1 cellular context compared by ENCODE assay signal in genomic region chr2:130355578-130356431, GRCh38.
A peak's percentile ranks its signal among the peaks of the same experiment; 100 is the strongest.
TF ChIP-seq lines count a peak whose summit lies in the region.

Gene PTPN18, plus strand, starts transcription at chr2:130356056. Its CDS starts 52 bp downstream, at chr2:130356108.

TF ChIP-seq in HepG2, 621 proteins besides CTCF, POLR2A, EP300 and RAD21 (continued from another document):
- TF ChIP-seq CSRNP1 (CRISPR knock-in tag; IDR thresholded peaks at IDR 0.05) (no peak), ZNF569 (CRISPR knock-in tag; IDR thresholded peaks at IDR 0.05; ENCODE audit: borderline replicate concordance) (0 out of 2 replicates have a peak, but pooled peaks have one; percentile 49), ONECUT2 (CRISPR knock-in tag; IDR thresholded peaks at IDR 0.05) (no peak), HBP1 (CRISPR knock-in tag; IDR thresholded peaks at IDR 0.05; ENCODE audit: low read depth) (peak; percentile 71; the same call in 1 of the 2 replicates), ZBTB43 (CRISPR knock-in tag; conservative IDR thresholded peaks at IDR 0.05) (peak; percentile 67; the same call in 1 of the 2 replicates), PRDM15 (CRISPR knock-in tag; IDR thresholded peaks at IDR 0.05) (peak; percentile 55; the same call in 1 of the 2 replicates), SNAPC2 (CRISPR knock-in tag; IDR thresholded peaks at IDR 0.05) (no peak), ZNF768 (CRISPR knock-in tag; IDR thresholded peaks at IDR 0.05) (peak; percentile 22; the same call in 1 of the 2 replicates), TOE1 (CRISPR knock-in tag; IDR thresholded peaks at IDR 0.05) (peak; percentile 79), HCFC1 (IDR thresholded peaks at IDR 0.05; ENCODE audit: low read depth, low read length) (0 out of 2 replicates have a peak, but pooled peaks have one; percentile 21), LCORL (IDR thresholded peaks at IDR 0.05) (no peak), LCORL (CRISPR knock-in tag; IDR thresholded peaks at IDR 0.05) (peak; percentile 93), MXI1 (IDR thresholded peaks at IDR 0.05; ENCODE audit: borderline replicate concordance, low read depth, low read length) (peak; percentile 88; the same call in 1 of the 3 replicates), ZFX (CRISPR knock-in tag; IDR thresholded peaks at IDR 0.05; ENCODE audit: low read depth) (peak; percentile 93), FOXA1 (IDR thresholded peaks at IDR 0.05) (no peak), FOXA1 (CRISPR knock-in tag; IDR thresholded peaks at IDR 0.05) (no peak), NONO (IDR thresholded peaks at IDR 0.05) (no peak), NONO (CRISPR knock-in tag; conservative IDR thresholded peaks at IDR 0.05) (peak; percentile 81), FOXP1 (IDR thresholded peaks at IDR 0.05) (no peak), FOXP1 (CRISPR knock-in tag; IDR thresholded peaks at IDR 0.05) (no peak), SRSF1 (optimal IDR thresholded peaks at IDR 0.05; ENCODE audit: low read depth, low read length) (peak; percentile 79), ZKSCAN1 (IDR thresholded peaks at IDR 0.05; ENCODE audit: low read length) (no peak), NCOA5 (CRISPR knock-in tag; IDR thresholded peaks at IDR 0.05) (no peak), ZNF747 (CRISPR knock-in tag; IDR thresholded peaks at IDR 0.05; ENCODE audit: borderline replicate concordance) (0 out of 2 replicates have a peak, but pooled peaks have one; percentile 72), NCOA1 (CRISPR knock-in tag; IDR thresholded peaks at IDR 0.05) (no peak; the same call in 1 of the 2 replicates), EZH2 (conservative IDR thresholded peaks at IDR 0.05; ENCODE audit: low read depth, low read length) (no peak), ZNF710 (CRISPR knock-in tag; IDR thresholded peaks at IDR 0.05; ENCODE audit: borderline replicate concordance) (no peak; the same call in none of the 2 replicates), ZNF414 (CRISPR knock-in tag; IDR thresholded peaks at IDR 0.05) (0 out of 2 replicates have a peak, but pooled peaks have one; percentile 9), MYPOP (CRISPR knock-in tag; IDR thresholded peaks at IDR 0.05) (peak; percentile 66; the same call in 1 of the 2 replicates), IKZF4 (CRISPR knock-in tag; IDR thresholded peaks at IDR 0.05; ENCODE audit: borderline replicate concordance, low read depth, not compliant biosample characterization) (peak; percentile 92), PAX8 (CRISPR knock-in tag; IDR thresholded peaks at IDR 0.05; ENCODE audit: borderline replicate concordance) (no peak), ZNF784 (CRISPR knock-in tag; IDR thresholded peaks at IDR 0.05; ENCODE audit: borderline replicate concordance) (peak; percentile 87), SRY (CRISPR knock-in tag; IDR thresholded peaks at IDR 0.05) (peak; percentile 96), KLF13 (CRISPR knock-in tag; IDR thresholded peaks at IDR 0.05) (peak; percentile 39; the same call in 1 of the 2 replicates), ETV5 (CRISPR knock-in tag; IDR thresholded peaks at IDR 0.05; ENCODE audit: borderline replicate concordance) (peak; percentile 41; the same call in 1 of the 2 replicates), MED1 (CRISPR knock-in tag; IDR thresholded peaks at IDR 0.05) (peak; percentile 53), REXO4 (CRISPR knock-in tag; IDR thresholded peaks at IDR 0.05; ENCODE audit: borderline replicate concordance) (0 out of 2 replicates have a peak, but pooled peaks have one; percentile 69), TBX2 (CRISPR knock-in tag; IDR thresholded peaks at IDR 0.05; ENCODE audit: borderline replicate concordance) (peak; percentile 45), TEF (CRISPR knock-in tag; IDR thresholded peaks at IDR 0.05) (0 out of 2 replicates have a peak, but pooled peaks have one; percentile 65), ZNF772 (CRISPR knock-in tag; IDR thresholded peaks at IDR 0.05) (peak; percentile 80), ZNF766 (CRISPR knock-in tag; IDR thresholded peaks at IDR 0.05; ENCODE audit: borderline replicate concordance) (peak; percentile 55; the same call in 1 of the 2 replicates), RBFOX2 (IDR thresholded peaks at IDR 0.05; ENCODE audit: low read depth, low read length) (peak; percentile 94)
